In genomic region chr5:172637740-172638139, GRCh38 we compare ENCODE assay signal across 27 cellular contexts. TPM values are rescaled to one million over a fixed set of nuclear protein-coding genes. Genes with fewer than 3 reads are reported as not detected.
DNase-seq lines count a peak whose midpoint lies in the region; ATAC-seq and TF ChIP-seq lines count a peak whose summit lies in the region.
"Had no signal": no experiment of that assay in that cellular context is flagged by ENCODE, and none has a peak within 500 bp of the region (broad histone marks: within the 10 kb centered on the region; RNA-seq: fewer than 3 reads in every experiment).

No MANE protein-coding gene starts in this region.

- H2BK12ac ChIP-seq in neuronal stem cell (ENCODE audit: low read length), result peak overlapping the region; percentile 14

- no peak overlapping the region for H4K8ac ChIP-seq in neuronal stem cell (ENCODE audit: low read depth, low read length)

- no peak overlapping the region for H2BK120ac ChIP-seq in neuronal stem cell (ENCODE audit: low read depth, low read length)

- H3K36me3 ChIP-seq in heart left ventricle (peaks cover 0 to 4% (median 0%) of the 10 kb centered on the region in 9 donors), neuronal stem cell (replicated peaks in 1 of 2; ENCODE audit: control insufficient read depth in 2 of 2, insufficient read depth in 2 of 2, low read length in 2 of 2) (no peaks in the 10 kb centered on the region)
- H3K36me3 ChIP-seq: left lung, ovary had no signal

- H3K18ac ChIP-seq in neuronal stem cell (ENCODE audit: low read length), result no peak overlapping the region

- 82 to 93% (median 91%) methylated on average over 2 of the region's 2 CpGs for WGBS in heart left ventricle, 4 donors
- no CpG with 5 or more reads among the region's 2 CpGs for WGBS in neuronal stem cell (ENCODE audit: extremely low coverage in 2 of 2, insufficient read length in 2 of 2, insufficient replicate concordance in 1 of 2), 2 donors

- H3K23ac ChIP-seq in neuronal stem cell (ENCODE audit: low read depth, low read length, poor library complexity), result peak overlapping the region; percentile 13

- H3K4me3 ChIP-seq in heart left ventricle (no peak overlapping the region), neuronal stem cell (ENCODE audit: low read length in 2 of 2) (no peak overlapping the region)
- H3K4me3 ChIP-seq: GM23338, left lung, ovary, smooth muscle cell, testis had no signal

- no peak for TF ChIP-seq CTCF in heart left ventricle (IDR thresholded peaks at IDR 0.05)

- H3K14ac ChIP-seq in neuronal stem cell (ENCODE audit: low read length), result no peak overlapping the region

- H3K4ac ChIP-seq in neuronal stem cell (ENCODE audit: low read length), result no peak overlapping the region

- peak; percentile 33 for DNase-seq in cardiac septum (ENCODE audit: low spot score)
- no peak for DNase-seq in heart left ventricle
- DNase-seq in islet precursor cell, result peak; percentile 42
- DNase-seq in neuronal stem cell (ENCODE audit: low spot score), result no peak
- no peak for DNase-seq in activated CD8-positive, alpha-beta memory T cell treated with anti-CD3 and anti-CD28 coated beads, Interleukin-2, amount 50 U/mL, for 48 hours
- DNase-seq in T1000 (lab: John Stamatoyannopoulos, UW), result no peak
- DNase-seq in activated CD4-positive, alpha-beta T cell treated with anti-CD3 and anti-CD28 coated beads, Interleukin-2, amount 50 U/mL, for 1 hour, result no peak
- DNase-seq: activated CD4-positive, alpha-beta T cell treated with anti-CD3 and anti-CD28 coated beads for 1 hour; activated CD8-positive, alpha-beta T cell treated with anti-CD3 and anti-CD28 coated beads, Interleukin-2, amount 10 ng/mL, durations not matched to agents 7 days and 5 days; anterior cingulate cortex; CD8-positive, alpha-beta memory T cell; DMS53; effector memory CD4-positive, alpha-beta T cell; hypothalamus; immature natural killer cell; left lung; mesenchymal stem cell; naive thymus-derived CD8-positive, alpha-beta T cell; NCI-H1048; stimulated activated naive CD4-positive, alpha-beta T cell treated with Interleukin-2 at 50 U/mL for 16 hours; T-helper 2 cell; testis had no signal

- H3K9me3 ChIP-seq in heart left ventricle (no peaks in the 10 kb centered on the region), neuronal stem cell (replicated peaks in 1 of 2; ENCODE audit: control insufficient read depth in 2 of 2, insufficient read depth in 1 of 2, low read depth in 1 of 2, low read length in 2 of 2) (no peaks in the 10 kb centered on the region)
- H3K9me3 ChIP-seq: left lung, ovary, testis had no signal

- H3K27me3 ChIP-seq in heart left ventricle, result peaks cover 0 to 11% (median 0%) of the 10 kb centered on the region in 9 donors
- peaks cover 0 to 30% (median 0%) of the 10 kb centered on the region in 3 experiments for H3K27me3 ChIP-seq in neuronal stem cell (ENCODE audit: control insufficient read depth in 3 of 3, insufficient read depth in 3 of 3, low read depth in 1 of 3, low read length in 3 of 3)
- H3K27me3 ChIP-seq: ovary, testis had no signal

- H3K9ac ChIP-seq in neuronal stem cell (ENCODE audit: low read depth, low read length, poor library complexity), result no peak overlapping the region

- H3K4me2 ChIP-seq in neuronal stem cell (ENCODE audit: insufficient read depth, low read length, poor library complexity, severe bottlenecking), result no peak overlapping the region
- H3K4me2 ChIP-seq: GM23338, smooth muscle cell had no signal

- H3K27ac ChIP-seq in heart left ventricle (no peak overlapping the region), neuronal stem cell (replicated peaks; ENCODE audit: low read length) (no peak overlapping the region)
- H3K27ac ChIP-seq: epithelial cell of prostate, left lung, ovary, testis had no signal

- no peak overlapping the region for H2BK5ac ChIP-seq in neuronal stem cell (ENCODE audit: low read length)

- H3K79me1 ChIP-seq in neuronal stem cell (ENCODE audit: low read depth, low read length), result no peaks in the 10 kb centered on the region

- TF ChIP-seq POLR2A in heart left ventricle (IDR thresholded peaks at IDR 0.05), result no peak

- H2AK5ac ChIP-seq in neuronal stem cell (ENCODE audit: low read depth, low read length), result no peak overlapping the region

- intact Hi-C loops in cardiac septum (cut with DNase I) (no loop called here), heart left ventricle (cut with DNase I) (no loop called here)

- H3K4me1 ChIP-seq in heart left ventricle (peaks cover 0 to 21% (median 9%) of the 10 kb centered on the region in 12 donors), neuronal stem cell (ENCODE audit: control insufficient read depth in 2 of 2, insufficient read depth in 1 of 2, low read depth in 1 of 2, low read length in 2 of 2) (peaks cover 5 to 8% of the 10 kb centered on the region in 2 donors)

- H2AFZ ChIP-seq in neuronal stem cell (ENCODE audit: low read length), result no peak overlapping the region
- H2AFZ ChIP-seq: GM23338 had no signal

- no peak for ATAC-seq in heart left ventricle
- ATAC-seq: activated CD8-positive, alpha-beta T cell treated with anti-CD3 and anti-CD28 coated beads, Interleukin-2, amount 10 ng/mL, durations not matched to agents 7 days and 5 days; GM23338; naive thymus-derived CD8-positive, alpha-beta T cell; Panc1 had no signal

- no peak overlapping the region for H2BK15ac ChIP-seq in neuronal stem cell (ENCODE audit: low read length)

- H4K91ac ChIP-seq in neuronal stem cell (ENCODE audit: low read depth, low read length, poor library complexity), result no peak overlapping the region

RNA-seq across cellular contexts. Expression of gene NEURL1B, which starts 3.3 kb away (rescaled TPM):
- total RNA-seq in cardiac septum (19.7 TPM), heart left ventricle (10 to 100 TPM; 16.1 to 47.1 (median 25.8) TPM)
- 10 to 100 TPM; 11.8 to 37.9 TPM for polyA plus RNA-seq in heart left ventricle
- 8.1 TPM for polyA plus RNA-seq in neuronal stem cell (2013, experiment 1 of 2)
- 8.2 TPM for polyA plus RNA-seq in neuronal stem cell (2013, experiment 2 of 2)
- polyA plus RNA-seq: CD8-positive, alpha-beta memory T cell had no signal

Comparison
In these comparisons a context has a peak if more than half of its experiments do, and no peak if none do; other contexts are left out.
1. DNase-seq: peak in cardiac septum (single experiment) and islet precursor cell (single experiment); none in heart left ventricle (0 of 5), neuronal stem cell (single experiment), activated CD8-positive, alpha-beta memory T cell treated with anti-CD3 and anti-CD28 coated beads, Interleukin-2, amount 50 U/mL, for 48 hours (single experiment), T1000 (single experiment) and activated CD4-positive, alpha-beta T cell treated with anti-CD3 and anti-CD28 coated beads, Interleukin-2, amount 50 U/mL, for 1 hour (single experiment).